ENCODE assay signal across 15 cellular contexts in genomic region chr4:118776166-118776954, GRCh38. TPM values are rescaled to one million over a fixed set of nuclear protein-coding genes. Genes with fewer than 3 reads are reported as not detected.
A peak's percentile ranks its signal among the peaks of the same experiment; 100 is the strongest.
DNase-seq lines count a peak whose midpoint lies in the region; ATAC-seq and TF ChIP-seq lines count a peak whose summit lies in the region.
"Had no signal": no experiment of that assay in that cellular context is flagged by ENCODE, and none has a peak within 500 bp of the region (broad histone marks: within the 10 kb centered on the region; RNA-seq: fewer than 3 reads in every experiment).

No MANE protein-coding gene starts in this region.

- peaks cover 25% of the 10 kb centered on the region for H3K4me1 Mint-ChIP-seq in WTC11
- H3K4me1 Mint-ChIP-seq: naive thymus-derived CD4-positive, alpha-beta T cell had no signal

- H3K9me3 ChIP-seq in SK-N-SH, result no peaks in the 10 kb centered on the region
- no peaks in the 10 kb centered on the region for H3K9me3 ChIP-seq in mammary epithelial cell (replicated peaks; ENCODE audit: insufficient read depth, low read length)
- no peaks in the 10 kb centered on the region for H3K9me3 ChIP-seq in thoracic aorta
- H3K9me3 ChIP-seq: upper lobe of right lung had no signal

- ATAC-seq in SK-N-SH treated with all-trans-retinoic acid at 6 μM for 48 hours, result no peak
- ATAC-seq in thoracic aorta (ENCODE audit: insufficient number of reproducible peaks, low FRiP score, low read depth), result no peak
- no peak for ATAC-seq in WTC11
- no peak for ATAC-seq in GM18868 (IDR thresholded peaks at IDR 0.05; ENCODE audit: unreplicated experiment)
- ATAC-seq: naive thymus-derived CD4-positive, alpha-beta T cell; upper lobe of right lung had no signal

- peaks cover 31% of the 10 kb centered on the region for H3K79me2 ChIP-seq in SK-N-SH (ENCODE audit: insufficient read depth)
- H3K79me2 ChIP-seq in mammary epithelial cell (ENCODE audit: insufficient read depth, low read length), result no peaks in the 10 kb centered on the region

- dilution Hi-C loops in mammary epithelial cell (cut with HindIII; ENCODE audit: low sequenced_read_pairs), result no loop called here

- H3K4me2 ChIP-seq in SK-N-SH (no peak overlapping the region), mammary epithelial cell (ENCODE audit: insufficient read depth, low read depth, low read length) (no peak overlapping the region)

- TF ChIP-seq CTCF in SK-N-SH (IDR thresholded peaks at IDR 0.05) (no peak), mammary epithelial cell (conservative IDR thresholded peaks at IDR 0.05 in 1 of 2, IDR thresholded peaks at IDR 0.05 in 1 of 2; ENCODE audit: extremely low read depth in 1 of 2, insufficient read depth in 1 of 2, low read depth in 1 of 2, low read length in 2 of 2) (no peak), thoracic aorta (IDR thresholded peaks at IDR 0.05) (no peak), WTC11 (IDR thresholded peaks at IDR 0.05) (no peak)

- 79% methylated on average over 1 of the region's 1 CpG for WGBS in SK-N-SH (ENCODE audit: low lambda C conversion rate)
- 100% methylated on average over 1 of the region's 1 CpG for WGBS in mammary epithelial cell (ENCODE audit: low coverage, missing lambda C conversion rate)

- no peak for DNase-seq in SK-N-SH
- DNase-seq in mammary epithelial cell, result peak; percentile 31
- DNase-seq in iris pigment epithelial cell (ENCODE audit: low read depth), result peak; percentile 72
- DNase-seq in thoracic aorta (ENCODE audit: low spot score), result no peak
- no peak for DNase-seq in WTC11 (ENCODE audit: low spot score)
- no peak for DNase-seq in NCI-H446 treated with DMSO at 0.1 percent for 48 hours (lab: John Stamatoyannopoulos, UW)
- DNase-seq: islet precursor cell; naive thymus-derived CD4-positive, alpha-beta T cell; NCI-H1092 treated with DMSO at 0.1 percent for 48 hours; NCI-H69; SIG-M5; spleen; upper lobe of right lung had no signal

- H4K20me1 ChIP-seq in SK-N-SH (ENCODE audit: insufficient read depth) (0 out of 2 replicates have a peak, but pooled peaks cover 4% of the 10 kb centered on the region), mammary epithelial cell (ENCODE audit: insufficient read depth, low read length) (no peaks in the 10 kb centered on the region)

- H3K9me2 ChIP-seq in SK-N-SH, result no peaks in the 10 kb centered on the region

- H3K9ac ChIP-seq in SK-N-SH (no peak overlapping the region), mammary epithelial cell (ENCODE audit: insufficient read depth, low read length) (no peak overlapping the region)

- H3K36me3 ChIP-seq in SK-N-SH (replicated peaks in 1 of 2; ENCODE audit: control insufficient read depth in 1 of 2, insufficient read depth in 2 of 2, low read length in 1 of 2) (peaks cover 3 to 6% of the 10 kb centered on the region in 2 experiments), mammary epithelial cell (ENCODE audit: insufficient read depth, low read length) (no peaks in the 10 kb centered on the region), thoracic aorta (no peaks in the 10 kb centered on the region)
- H3K36me3 ChIP-seq: upper lobe of right lung had no signal

- CTCF ChIA-PET in SK-N-SH (lab: Yijun Ruan, JAX) (no interaction called here), mammary epithelial cell (lab: Charles Lee; ENCODE audit: low non-redundant PET) (no interaction called here), WTC11 (lab: Charles Lee) (interaction anchor here (1.0 to 2.6 kb wide), 2 partner anchors 35 to 191 kb away, joined by 3 to 7 read pairs; no protein-coding TSS in a partner anchor)

- BruUV-seq in mammary epithelial cell (replicated peaks; lab: Mats Ljungman, UMichigan), result no TSS peak

- H3K27ac Mint-ChIP-seq in WTC11, result no peak overlapping the region

- peaks cover 27% of the 10 kb centered on the region for H3K36me3 Mint-ChIP-seq in WTC11

- intact Hi-C loops in mammary epithelial cell (cut with micrococcal nuclease), result no loop called here

- no peak for TF ChIP-seq RAD21 in SK-N-SH (IDR thresholded peaks at IDR 0.05; ENCODE audit: low read length)

- H3K4me3 Mint-ChIP-seq in WTC11, result no peak overlapping the region
- H3K4me3 Mint-ChIP-seq: naive thymus-derived CD4-positive, alpha-beta T cell had no signal

- no peaks in the 10 kb centered on the region for H3K27me3 Mint-ChIP-seq in WTC11 (ENCODE audit: low read depth)
- H3K27me3 Mint-ChIP-seq: naive thymus-derived CD4-positive, alpha-beta T cell had no signal

- in situ Hi-C loops in mammary epithelial cell (cut with MboI; ENCODE audit: low sequenced_read_pairs in 2 of 2), result loop anchor here in 1 of 2 donors (10.0 kb wide), 1 partner anchor 178 kb away; no protein-coding TSS in a partner anchor

- peaks cover 36 to 45% of the 10 kb centered on the region in 2 experiments for H3K4me1 ChIP-seq in SK-N-SH (ENCODE audit: control insufficient read depth in 1 of 2, insufficient read depth in 2 of 2, low read depth in 1 of 2, low read length in 1 of 2)
- H3K4me1 ChIP-seq in mammary epithelial cell (ENCODE audit: insufficient read depth, low read length), result peaks cover 26% of the 10 kb centered on the region
- peaks cover 11 to 50% of the 10 kb centered on the region in 2 donors for H3K4me1 ChIP-seq in thoracic aorta (ENCODE audit: control insufficient read depth in 1 of 2, low read depth in 2 of 2)

- POLR2A ChIA-PET in SK-N-SH (lab: Yijun Ruan, JAX), result no interaction called here
- POLR2A ChIA-PET in WTC11 (lab: Charles Lee), result no interaction called here

- peak overlapping the region; percentile 69 to 99; a peak in 3 of 4 replicates for H3K27ac ChIP-seq in SK-N-SH (ENCODE audit: low read depth in 2 of 2, low read length in 1 of 2)
- H3K27ac ChIP-seq in mammary epithelial cell (ENCODE audit: insufficient read depth, low read depth, low read length), result no peak overlapping the region
- H3K27ac ChIP-seq in thoracic aorta, result peak overlapping the region; percentile 11 to 44
- H3K27ac ChIP-seq: upper lobe of right lung had no signal

- TF ChIP-seq EP300 in SK-N-SH (IDR thresholded peaks at IDR 0.05; ENCODE audit: borderline replicate concordance in 1 of 2, low read depth in 1 of 2, low read length in 1 of 2), result no peak

- H3K4me3 ChIP-seq in SK-N-SH (ENCODE audit: low read depth in 2 of 2, low read length in 1 of 2) (no peak overlapping the region), mammary epithelial cell (replicated peaks in 1 of 3; ENCODE audit: insufficient read depth in 1 of 3, low read depth in 2 of 3, low read length in 3 of 3) (no peak overlapping the region), thoracic aorta (no peak overlapping the region)
- H3K4me3 ChIP-seq: spleen, upper lobe of right lung had no signal

- H3F3A ChIP-seq in SK-N-SH (replicated peaks; ENCODE audit: insufficient read depth), result peaks cover 40% of the 10 kb centered on the region

- H3K9me3 Mint-ChIP-seq in WTC11, result peaks cover 32% of the 10 kb centered on the region

- no peak overlapping the region for H2AFZ ChIP-seq in SK-N-SH (ENCODE audit: low read depth)
- H2AFZ ChIP-seq in mammary epithelial cell (ENCODE audit: low read depth, low read length), result no peak overlapping the region

- H3K27me3 ChIP-seq in SK-N-SH (ENCODE audit: insufficient read depth) (no peaks in the 10 kb centered on the region), mammary epithelial cell (ENCODE audit: insufficient read depth, low read length) (no peaks in the 10 kb centered on the region), thoracic aorta (replicated peaks; ENCODE audit: insufficient read depth) (no peaks in the 10 kb centered on the region)
- H3K27me3 ChIP-seq: spleen, upper lobe of right lung had no signal

TF ChIP-seq in SK-N-SH, 30 proteins besides CTCF, POLR2A, EP300 and RAD21 (continues in another document):
- TF ChIP-seq YY1 (IDR thresholded peaks at IDR 0.05; ENCODE audit: low read depth) (no peak), RFX5 (IDR thresholded peaks at IDR 0.05; ENCODE audit: low read length) (no peak), POLR2AphosphoS5 (IDR thresholded peaks at IDR 0.05; ENCODE audit: low read depth, low read length) (no peak), GABPA (IDR thresholded peaks at IDR 0.05; ENCODE audit: low read depth) (no peak), NFIC (IDR thresholded peaks at IDR 0.05; ENCODE audit: borderline replicate concordance) (no peak), MEF2A (IDR thresholded peaks at IDR 0.05; ENCODE audit: borderline replicate concordance, low read depth) (no peak), GATA2 (CRISPR knock-in tag; IDR thresholded peaks at IDR 0.05) (no peak)

TF ChIP-seq in WTC11, 78 proteins besides CTCF, POLR2A, EP300 and RAD21 (continues in another document):
- TF ChIP-seq TEAD1 (CRISPR knock-in tag; IDR thresholded peaks at IDR 0.05) (no peak), ESRRA (CRISPR knock-in tag; IDR thresholded peaks at IDR 0.05; ENCODE audit: borderline replicate concordance) (no peak), SP1 (CRISPR knock-in tag; conservative IDR thresholded peaks at IDR 0.05) (no peak), ZNF425 (CRISPR knock-in tag; conservative IDR thresholded peaks at IDR 0.05) (no peak), ZBTB21 (CRISPR knock-in tag; IDR thresholded peaks at IDR 0.05; ENCODE audit: borderline replicate concordance) (no peak), NR3C1 (CRISPR knock-in tag; conservative IDR thresholded peaks at IDR 0.05; ENCODE audit: low read depth) (no peak), ATF3 (CRISPR knock-in tag; conservative IDR thresholded peaks at IDR 0.05) (no peak)

RNA-seq across cellular contexts. Expression of gene SEC24D, which starts 59.6 kb away (rescaled TPM):
- 30.4 and 32.2 TPM in 2 replicates for polyA plus RNA-seq in SK-N-SH (2012; rRNA removed)
- polyA plus RNA-seq in SK-N-SH (2012; cell fraction: cytosol; rRNA removed), result 44.4 and 51.4 TPM in 2 replicates
- 28.7 and 75.4 TPM in 2 replicates for polyA plus RNA-seq in SK-N-SH (2012; cell fraction: nucleus; rRNA removed)
- total RNA-seq in mammary epithelial cell, result 10 to 100 TPM; 41.8 to 70.6 TPM
- polyA plus RNA-seq in mammary epithelial cell, result 30.7 TPM
- polyA minus RNA-seq in mammary epithelial cell, result 50.5 TPM
- total RNA-seq in thoracic aorta, result 100 to 1,000 TPM in 1 of 2 donors, 10 to 100 TPM in 1; 97.7 to 108 TPM
- total RNA-seq in WTC11 (2021), result 44.2 to 63.1 TPM (median 50.6 TPM) in 3 replicates

Comparison
In these comparisons a context has a peak if more than half of its experiments do, and no peak if none do; other contexts are left out.
1. DNase-seq: peak in mammary epithelial cell (single experiment) and iris pigment epithelial cell (single experiment); none in SK-N-SH (single experiment), thoracic aorta (single experiment), WTC11 (single experiment) and NCI-H446 treated with DMSO at 0.1 percent for 48 hours (single experiment).